1 cellular context compared by ENCODE assay signal in the genomic region with DNA sequence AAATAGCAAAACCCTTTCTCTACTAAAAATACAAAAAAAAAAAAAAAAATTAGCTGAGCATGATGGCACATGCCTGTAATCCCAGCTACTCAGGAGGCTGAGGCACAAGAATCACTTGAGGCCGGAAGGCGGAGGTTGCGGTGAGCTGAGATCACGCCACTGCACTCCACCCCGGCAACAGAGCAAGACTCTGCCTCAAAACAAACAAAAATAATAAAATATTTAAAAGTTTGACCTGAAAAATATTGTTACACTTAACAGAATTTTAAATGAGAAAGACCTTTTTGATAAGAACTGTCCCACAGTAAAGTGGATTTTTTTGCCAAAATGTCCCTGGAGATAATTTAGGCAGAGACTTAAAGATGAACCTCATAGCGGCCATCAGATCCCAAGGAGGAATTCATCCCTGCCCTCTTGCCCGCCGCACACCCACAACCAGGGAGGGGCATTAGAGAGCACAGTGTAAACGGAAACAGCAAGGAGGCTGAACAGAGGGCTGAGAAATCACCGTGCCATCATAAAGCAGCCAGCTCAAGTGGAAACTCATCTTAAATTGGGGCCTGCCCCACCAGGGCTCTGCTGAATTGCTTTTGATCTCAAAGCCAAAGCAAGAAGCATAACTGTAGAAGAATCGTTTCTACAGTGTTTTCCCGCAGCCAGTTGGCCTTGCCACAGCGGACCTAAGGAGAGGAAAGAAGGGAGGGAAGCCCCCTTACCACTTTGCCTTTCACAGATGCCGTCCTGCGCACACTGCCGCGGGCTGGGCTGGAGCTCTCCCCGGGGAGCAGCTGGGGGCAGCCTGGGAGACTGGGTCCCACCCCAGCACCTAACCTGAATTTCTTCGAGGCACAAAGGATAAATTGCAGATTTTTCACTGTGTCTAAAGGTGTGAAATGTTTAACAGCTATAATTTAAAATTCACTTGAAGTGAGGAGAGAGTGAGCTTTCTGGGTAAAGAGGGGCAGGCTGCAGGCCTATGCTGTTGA.
TF ChIP-seq lines count a peak whose summit lies in the region.

No MANE protein-coding gene starts in this region.

TF ChIP-seq in H1, 55 proteins besides CTCF, POLR2A, EP300 and RAD21 (continued from another document):
- TF ChIP-seq, protein P1, sequence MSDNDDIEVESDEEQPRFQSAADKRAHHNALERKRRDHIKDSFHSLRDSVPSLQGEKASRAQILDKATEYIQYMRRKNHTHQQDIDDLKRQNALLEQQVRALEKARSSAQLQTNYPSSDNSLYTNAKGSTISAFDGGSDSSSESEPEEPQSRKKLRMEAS (IDR thresholded peaks at IDR 0.05) = no peak
- TF ChIP-seq CREB1 (IDR thresholded peaks at IDR 0.05) (no peak), CHD2 (IDR thresholded peaks at IDR 0.05; ENCODE audit: low read length) (no peak), KDM1A (IDR thresholded peaks at IDR 0.05; ENCODE audit: borderline replicate concordance, low read length) (no peak), KDM4A (IDR thresholded peaks at IDR 0.05; ENCODE audit: low read depth, low read length, severe bottlenecking) (no peak), CHD1 (IDR thresholded peaks at IDR 0.05; ENCODE audit: low read depth, low read length) (no peak), BACH1 (IDR thresholded peaks at IDR 0.05; ENCODE audit: low read length) (no peak)
